Comparison of ENCODE assay signal across 21 cellular contexts in the genomic region with DNA sequence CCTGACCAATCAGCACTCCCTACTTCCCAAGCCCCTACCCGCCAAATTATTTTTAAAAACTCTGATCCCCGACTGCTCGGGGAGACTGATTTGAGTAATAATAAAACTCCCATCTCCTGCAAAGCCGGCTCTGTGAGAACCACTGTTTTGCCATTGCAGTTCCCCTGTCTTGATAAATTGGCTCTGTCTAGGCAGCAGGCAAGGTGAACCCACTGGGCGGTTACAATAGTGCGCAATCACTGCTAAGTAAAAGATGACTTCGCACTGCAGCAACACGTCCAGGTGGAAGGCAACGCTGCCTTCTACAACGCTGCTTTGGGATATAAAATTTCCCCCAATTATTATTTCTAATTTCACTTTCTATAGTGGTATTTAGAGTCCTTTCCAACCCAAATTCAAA. TPM values are rescaled to one million over a fixed set of nuclear protein-coding genes. Genes with fewer than 3 reads are reported as not detected.
"Had no signal": no experiment of that assay in that cellular context is flagged by ENCODE, and none has a peak within 500 bp of the region (broad histone marks: within the 10 kb centered on the region; RNA-seq: fewer than 3 reads in every experiment).

No MANE protein-coding gene starts in this region.

- H3K4me3 ChIP-seq: adrenal gland, esophagus muscularis mucosa, gastroesophageal sphincter, heart left ventricle, prostate gland, suprapubic skin had no signal

- H3K4me1 ChIP-seq: prostate gland had no signal

- DNase-seq: activated CD4-positive, alpha-beta T cell treated with anti-CD3 and anti-CD28 coated beads, Interleukin-2, amount 10 ng/mL, durations not matched to agents 7 days and 5 days; activated naive CD4-positive, alpha-beta T cell treated with anti-CD3 and anti-CD28 coated beads, Interleukin-2, amount 10 ng/mL, durations not matched to agents 7 days and 5 days; activated T-cell treated with anti-CD3 and anti-CD28 coated beads for 4 hours; adrenal gland; effector CD8-positive, alpha-beta T cell; heart left ventricle; left ventricle myocardium superior; right cardiac atrium; stimulated activated naive CD8-positive, alpha-beta T cell treated with anti-CD3 and anti-CD28 coated beads, Interleukin-15, Interleukin-2, amounts not matched to agents 100 U/mL and 50 U/mL, for 24 hours; trophoblast cell had no signal

- H3K27me3 Mint-ChIP-seq: activated CD4-positive, alpha-beta T cell treated with anti-CD3 and anti-CD28 coated beads, Interleukin-2, amount 10 ng/mL, durations not matched to agents 7 days and 5 days; activated naive CD4-positive, alpha-beta T cell treated with anti-CD3 and anti-CD28 coated beads, Interleukin-2, amount 10 ng/mL, durations not matched to agents 7 days and 5 days; activated T-helper 17 cell treated with anti-CD3 and anti-CD28 coated beads, Interleukin-2, amount 50 U/mL, for 72 hours; dendritic cell treated with granulocyte-macrophage colony-stimulating factor and Interleukin-4, amounts not matched to agents 40 ng/mL and 50 ng/mL, for 4 days had no signal

- H3K27ac Mint-ChIP-seq: activated CD4-positive, alpha-beta T cell treated with anti-CD3 and anti-CD28 coated beads, Interleukin-2, amount 10 ng/mL, durations not matched to agents 7 days and 5 days; activated naive CD4-positive, alpha-beta T cell treated with anti-CD3 and anti-CD28 coated beads, Interleukin-2, amount 10 ng/mL, durations not matched to agents 7 days and 5 days; activated T-helper 17 cell treated with anti-CD3 and anti-CD28 coated beads, Interleukin-2, amount 50 U/mL, for 72 hours; dendritic cell treated with granulocyte-macrophage colony-stimulating factor and Interleukin-4, amounts not matched to agents 40 ng/mL and 50 ng/mL, for 4 days; T-helper 2 cell treated with Interferon-gamma antibody and Interleukin-4, amounts not matched to agents 5 μg/mL and 100 μg/mL, for 36 hours had no signal

- H3K36me3 ChIP-seq: adrenal gland, gastroesophageal sphincter, prostate gland, suprapubic skin had no signal

- H3K9me3 Mint-ChIP-seq: activated CD4-positive, alpha-beta T cell treated with anti-CD3 and anti-CD28 coated beads, Interleukin-2, amount 10 ng/mL, durations not matched to agents 7 days and 5 days; activated naive CD4-positive, alpha-beta T cell treated with anti-CD3 and anti-CD28 coated beads, Interleukin-2, amount 10 ng/mL, durations not matched to agents 7 days and 5 days; activated T-helper 17 cell treated with anti-CD3 and anti-CD28 coated beads, Interleukin-2, amount 50 U/mL, for 72 hours; dendritic cell treated with granulocyte-macrophage colony-stimulating factor and Interleukin-4, amounts not matched to agents 40 ng/mL and 50 ng/mL, for 4 days; T-helper 2 cell treated with Interferon-gamma antibody and Interleukin-4, amounts not matched to agents 5 μg/mL and 100 μg/mL, for 36 hours had no signal

- H3K27ac ChIP-seq: adrenal gland, esophagus muscularis mucosa, gastroesophageal sphincter, heart left ventricle, prostate gland, suprapubic skin had no signal

- H3K4me3 Mint-ChIP-seq: activated CD4-positive, alpha-beta T cell treated with anti-CD3 and anti-CD28 coated beads, Interleukin-2, amount 10 ng/mL, durations not matched to agents 7 days and 5 days; activated naive CD4-positive, alpha-beta T cell treated with anti-CD3 and anti-CD28 coated beads, Interleukin-2, amount 10 ng/mL, durations not matched to agents 7 days and 5 days; activated T-helper 17 cell treated with anti-CD3 and anti-CD28 coated beads, Interleukin-2, amount 50 U/mL, for 72 hours; dendritic cell treated with granulocyte-macrophage colony-stimulating factor and Interleukin-4, amounts not matched to agents 40 ng/mL and 50 ng/mL, for 4 days; T-helper 2 cell treated with Interferon-gamma antibody and Interleukin-4, amounts not matched to agents 5 μg/mL and 100 μg/mL, for 36 hours had no signal

- H3K27me3 ChIP-seq: adrenal gland, esophagus muscularis mucosa, gastroesophageal sphincter, suprapubic skin had no signal

- H3K9me3 ChIP-seq: adrenal gland, esophagus muscularis mucosa, gastroesophageal sphincter, heart left ventricle, prostate gland, suprapubic skin had no signal

RNA-seq across cellular contexts. Expression of a gene that starts 14.4 kb away (rescaled TPM):
- total RNA-seq: adrenal gland, chondrocyte, endothelial cell of umbilical vein, esophagus muscularis mucosa, gastroesophageal sphincter, heart left ventricle, left ventricle myocardium superior, myocyte, right cardiac atrium had no signal
- polyA plus RNA-seq: adrenal gland, endothelial cell of umbilical vein, heart left ventricle, neural cell, right cardiac atrium had no signal
